ENCODE assay signal across 19 cellular contexts in genomic region chr19:6042776-6043726, GRCh38.
A peak's percentile ranks its signal among the peaks of the same experiment; 100 is the strongest.
DNase-seq lines count a peak whose midpoint lies in the region; ATAC-seq, FAIRE-seq and TF ChIP-seq lines count a peak whose summit lies in the region.
"Had no signal": no experiment of that assay in that cellular context is flagged by ENCODE, and none has a peak within 500 bp of the region (broad histone marks: within the 10 kb centered on the region; RNA-seq: fewer than 3 reads in every experiment).

No MANE protein-coding gene starts in this region.

- H3K79me2 ChIP-seq in K562 (ENCODE audit: control insufficient read depth, insufficient read depth, low read length), result no peaks in the 10 kb centered on the region

- no peak for DNase-seq in stimulated activated naive CD8-positive, alpha-beta T cell treated with anti-CD3 and anti-CD28 coated beads, Interleukin-15, amount 100 ng/mL, for 72 hours
- DNase-seq in stimulated activated naive CD8-positive, alpha-beta T cell treated with anti-CD3 and anti-CD28 coated beads, Interleukin-15, Interleukin-2, amounts not matched to agents 100 U/mL and 50 U/mL, for 24 hours, result no peak
- no peak for DNase-seq in K562 (ENCODE audit: extremely low read depth in 1 of 4, low spot score in 3 of 4)
- DNase-seq in mucosa of gallbladder (ENCODE audit: low spot score), result peak; percentile 8
- no peak for DNase-seq in caudate nucleus (lab: John Stamatoyannopoulos, UW)
- DNase-seq in NK-92 (lab: John Stamatoyannopoulos, UW; ENCODE audit: unreplicated experiment), result no peak
- DNase-seq in HK-2 (ENCODE audit: unreplicated experiment), result no peak
- DNase-seq: BE2C; CD8-positive, alpha-beta memory T cell; DND-41; GF-D8; GM23248; KBM-7; NCI-H1048; NCI-H2107; NCI-H226; NCI-H526 treated with DMSO at 0.1 percent for 48 hours; NK-92 treated with Interleukin-12 subunit alpha and Interleukin-12 subunit beta, amount 100 ng/mL, for 24 hours; OCI-M1 had no signal

- in situ Hi-C loops in K562 (cut with MboI), result no loop called here

- no peak overlapping the region for H3K9ac ChIP-seq in K562 (ENCODE audit: insufficient read depth in 1 of 2, low read depth in 2 of 2, low read length in 2 of 2)
- H3K9ac ChIP-seq: GM23248 had no signal

- H3K27me3 Mint-ChIP-seq in stimulated activated naive CD8-positive, alpha-beta T cell treated with anti-CD3 and anti-CD28 coated beads, Interleukin-15, amount 100 ng/mL, for 72 hours, result no peaks in the 10 kb centered on the region
- H3K27me3 Mint-ChIP-seq: CD8-positive, alpha-beta memory T cell had no signal

- CTCF ChIA-PET in K562 (lab: Yijun Ruan, JAX; ENCODE audit: low intra/inter-chr PET ratio), result no interaction called here

- POLR2A ChIA-PET in K562 (lab: Yijun Ruan, JAX), result interaction anchor here (0.7 to 1.4 kb wide), 2 partner anchors 8 to 82 kb away, joined by 4 read pairs; no protein-coding TSS in a partner anchor

- peaks cover 0 to 8% of the 10 kb centered on the region in 2 experiments; a peak in 1 of 5 replicates for H3K4me1 ChIP-seq in K562 (replicated peaks in 1 of 2; ENCODE audit: control insufficient read depth in 2 of 2, insufficient read depth in 2 of 2, low read length in 2 of 2)
- H3K4me1 ChIP-seq: BE2C had no signal

- no peak for TF ChIP-seq CTCF in K562 (IDR thresholded peaks at IDR 0.05 in 2 of 3, conservative IDR thresholded peaks at IDR 0.05 in 1 of 3; ENCODE audit: insufficient read depth in 2 of 3, low read depth in 1 of 3, low read length in 3 of 3)

- H3K36me3 ChIP-seq in K562 (ENCODE audit: control insufficient read depth, insufficient read depth, low read length), result no peaks in the 10 kb centered on the region
- H3K36me3 ChIP-seq: BE2C had no signal

- intact Hi-C loops in K562 (cut with micrococcal nuclease), result loop anchor here (10.0 kb wide), 1 partner anchor 822 kb away; no protein-coding TSS in a partner anchor

- no peak for TF ChIP-seq EP300 in K562 (IDR thresholded peaks at IDR 0.05; ENCODE audit: low read length)

- no peak overlapping the region for H2AFZ ChIP-seq in K562 (ENCODE audit: low read depth, low read length)
- H2AFZ ChIP-seq: GM23248 had no signal

- TF ChIP-seq RAD21 in K562 (CRISPR knock-in tag; conservative IDR thresholded peaks at IDR 0.05 in 1 of 2, IDR thresholded peaks at IDR 0.05 in 1 of 2), result no peak

- no peaks in the 10 kb centered on the region for H3K9me3 Mint-ChIP-seq in stimulated activated naive CD8-positive, alpha-beta T cell treated with anti-CD3 and anti-CD28 coated beads, Interleukin-15, amount 100 ng/mL, for 72 hours
- H3K9me3 Mint-ChIP-seq: CD8-positive, alpha-beta memory T cell had no signal

- WGBS in K562 (ENCODE audit: insufficient coverage, low coverage, missing lambda C conversion rate), result 76% methylated on average over 12 of the region's 12 CpGs

- H3K27ac ChIP-seq in K562 (ENCODE audit: extremely low read depth, low read depth, low read length), result no peak overlapping the region
- no peak overlapping the region for H3K27ac ChIP-seq in caudate nucleus (ENCODE audit: low read depth, low read length)
- H3K27ac ChIP-seq: GM23248 had no signal

- no peak overlapping the region for H3K4me2 ChIP-seq in K562 (ENCODE audit: insufficient read depth, low read length)

- H3K9me1 ChIP-seq in K562 (ENCODE audit: control insufficient read depth, insufficient read depth, low read length), result no peaks in the 10 kb centered on the region

- BruUV-seq in K562 (replicated peaks; lab: Mats Ljungman, UMichigan), result no TSS peak

- no peak for ATAC-seq in stimulated activated naive CD8-positive, alpha-beta T cell treated with anti-CD3 and anti-CD28 coated beads, Interleukin-15, amount 100 ng/mL, for 72 hours
- no peak for ATAC-seq in stimulated activated naive CD8-positive, alpha-beta T cell treated with anti-CD3 and anti-CD28 coated beads, Interleukin-15, Interleukin-2, amounts not matched to agents 100 U/mL and 50 U/mL, for 24 hours
- ATAC-seq in K562, result no peak

- no peak for TF ChIP-seq POLR2A in K562 (conservative IDR thresholded peaks at IDR 0.05)

- H3K4me3 Mint-ChIP-seq in stimulated activated naive CD8-positive, alpha-beta T cell treated with anti-CD3 and anti-CD28 coated beads, Interleukin-15, amount 100 ng/mL, for 72 hours, result no peak overlapping the region
- H3K4me3 Mint-ChIP-seq: CD8-positive, alpha-beta memory T cell had no signal

- peak overlapping the region; percentile 14 to 63 for H3K27ac Mint-ChIP-seq in stimulated activated naive CD8-positive, alpha-beta T cell treated with anti-CD3 and anti-CD28 coated beads, Interleukin-15, amount 100 ng/mL, for 72 hours
- H3K27ac Mint-ChIP-seq: CD8-positive, alpha-beta memory T cell had no signal

- no peaks in the 10 kb centered on the region for H3K9me3 ChIP-seq in K562 (replicated peaks; ENCODE audit: control insufficient read depth, insufficient read depth, low read depth, low read length)
- H3K9me3 ChIP-seq: BE2C had no signal

- H4K20me1 ChIP-seq in K562 (replicated peaks; ENCODE audit: control insufficient read depth, insufficient read depth, low read length), result no peaks in the 10 kb centered on the region

- H3K4me1 Mint-ChIP-seq in stimulated activated naive CD8-positive, alpha-beta T cell treated with anti-CD3 and anti-CD28 coated beads, Interleukin-15, amount 100 ng/mL, for 72 hours, result peaks cover 19% of the 10 kb centered on the region

- no peak for FAIRE-seq in K562 (lab: Jason Lieb, UNC)

- no peaks in the 10 kb centered on the region for H3K27me3 ChIP-seq in K562 (ENCODE audit: control insufficient read depth in 2 of 2, insufficient read depth in 2 of 2, low read length in 2 of 2)
- H3K27me3 ChIP-seq: BE2C had no signal

- H3K4me3 ChIP-seq in K562, result no peak overlapping the region
- H3K4me3 ChIP-seq: GM23248 had no signal

TF ChIP-seq in K562, 482 proteins besides CTCF, POLR2A, EP300 and RAD21:
- no peak for TF ChIP-seq ZNF121 (CRISPR knock-in tag; conservative IDR thresholded peaks at IDR 0.05)
- peak; percentile 95 for TF ChIP-seq ZBTB40 (IDR thresholded peaks at IDR 0.05)
- TF ChIP-seq ZBTB40 (CRISPR knock-in tag; IDR thresholded peaks at IDR 0.05), result peak; percentile 89
- TF ChIP-seq NFIC (IDR thresholded peaks at IDR 0.05), result peak; percentile 62
